9 cellular contexts compared by ENCODE assay signal in genomic region chr2:47345584-47345913, GRCh38. TPM values are rescaled to one million over a fixed set of nuclear protein-coding genes. Genes with fewer than 3 reads are reported as not detected.
DNase-seq lines count a peak whose midpoint lies in the region; ATAC-seq, FAIRE-seq and TF ChIP-seq lines count a peak whose summit lies in the region.
"Had no signal": no experiment of that assay in that cellular context is flagged by ENCODE, and none has a peak within 500 bp of the region (broad histone marks: within the 10 kb centered on the region; RNA-seq: fewer than 3 reads in every experiment).

No MANE protein-coding gene starts in this region.

- ATAC-seq in A549 (peak; percentile 28 to 35; a peak in 4 of 6 replicates), IMR-90 (ENCODE audit: low read depth) (no peak), HG03135 (IDR thresholded peaks at IDR 0.05; ENCODE audit: unreplicated experiment) (no peak)

- H2BK5ac ChIP-seq in IMR-90 (ENCODE audit: low read depth, low read length, poor library complexity, severe bottlenecking) = no peak overlapping the region

- no peak for FAIRE-seq in A549 (lab: Jason Lieb, UNC)

- H3K14ac ChIP-seq in IMR-90 (replicated peaks; ENCODE audit: low read depth, low read length) = no peak overlapping the region

- H3K4ac ChIP-seq in IMR-90 (ENCODE audit: low read depth, low read length) = no peak overlapping the region; the same call in 1 of the 2 replicates

- H3K9me3 ChIP-seq in A549 = no peaks in the 10 kb centered on the region
- H3K9me3 ChIP-seq in IMR-90 (ENCODE audit: control insufficient read depth, insufficient read depth, low read length) = no peaks in the 10 kb centered on the region

- intact Hi-C loops in IMR-90 (cut with micrococcal nuclease) (loop anchor here (5.0 kb wide), 1 partner anchor 1077 kb away; no protein-coding TSS in a partner anchor), dorsolateral prefrontal cortex (cut with DNase I) (loop anchor here in 1 of 2 donors (2.0 to 10.0 kb wide), 2 partner anchors 43 to 179 kb away; no protein-coding TSS in a partner anchor)

- H2AK9ac ChIP-seq in IMR-90 (replicated peaks; ENCODE audit: low read depth, low read length, poor library complexity) = no peak overlapping the region

- BruUV-seq in IMR-90 (replicated peaks; lab: Mats Ljungman, UMichigan) = no TSS peak

- H2BK15ac ChIP-seq in IMR-90 (ENCODE audit: low read depth, low read length) = no peak overlapping the region

- H3K23ac ChIP-seq in IMR-90 (ENCODE audit: low read depth, low read length) = no peak overlapping the region

- no peak overlapping the region for H2AFZ ChIP-seq in IMR-90 (replicated peaks; ENCODE audit: low read length, poor library complexity)

- no peak overlapping the region for H3K56ac ChIP-seq in IMR-90 (ENCODE audit: extremely low read depth, insufficient read depth, low read length)

- H4K91ac ChIP-seq in IMR-90 (ENCODE audit: insufficient read depth, low read depth, low read length) = peak overlapping the region; percentile 5; the same call in 1 of the 2 replicates

- no peak for TF ChIP-seq CTCF in A549 (IDR thresholded peaks at IDR 0.05)
- TF ChIP-seq CTCF in IMR-90 (conservative IDR thresholded peaks at IDR 0.05; ENCODE audit: low read depth, low read length) = no peak
- peak in 6 of 56 donors; percentile 1 to 29 (median 12) for TF ChIP-seq CTCF in dorsolateral prefrontal cortex (IDR thresholded peaks at IDR 0.05 in 54 of 56, conservative IDR thresholded peaks at IDR 0.05 in 2 of 56; ENCODE audit: low read depth in 1 of 56, partially characterized antibody in 56 of 56)
- TF ChIP-seq CTCF in nephron progenitor cell (IDR thresholded peaks at IDR 0.05) = no peak

- H3K4me3 ChIP-seq in A549 (peak overlapping the region; percentile 44), IMR-90 (ENCODE audit: insufficient read depth, low read depth, low read length) (no peak overlapping the region), dorsolateral prefrontal cortex (peak overlapping the region; percentile 27 to 76 (median 58))

- no peak for TF ChIP-seq EP300 in A549 (IDR thresholded peaks at IDR 0.05)

- no peaks in the 10 kb centered on the region for H3K79me1 ChIP-seq in IMR-90 (ENCODE audit: low read depth in 1 of 2, low read length in 2 of 2)

- H3K36me3 ChIP-seq in IMR-90 (ENCODE audit: control insufficient read depth, insufficient read depth, low read length) = no peaks in the 10 kb centered on the region

- H3K9ac ChIP-seq in IMR-90 (ENCODE audit: low read depth, low read length) = no peak overlapping the region

- no peak for TF ChIP-seq POLR2A in A549 (IDR thresholded peaks at IDR 0.05; ENCODE audit: low read length)
- TF ChIP-seq POLR2A in IMR-90 (IDR thresholded peaks at IDR 0.05; ENCODE audit: low read depth, low read length) = no peak

- in situ Hi-C loops in IMR-90 (cut with MboI; ENCODE audit: low sequenced_read_pairs) = no loop called here

- 11% methylated on average over 4 of the region's 4 CpGs for WGBS in A549 (ENCODE audit: missing lambda C conversion rate)
- no CpG with 5 or more reads among the region's 4 CpGs for WGBS in IMR-90 (ENCODE audit: extremely low coverage in 2 of 2, insufficient read length in 1 of 2), 2 experiments

- dilution Hi-C loops in IMR-90 (cut with HindIII; ENCODE audit: low sequenced_read_pairs, unreplicated experiment) = no loop called here

- peak overlapping the region in 1 of 2 experiments; percentile 59; a peak in 1 of 4 replicates for H4K8ac ChIP-seq in IMR-90 (ENCODE audit: low read depth in 2 of 2, low read length in 2 of 2)

- H3K27ac Mint-ChIP-seq in nephron progenitor cell = peak overlapping the region; percentile 100

- H3K9me1 ChIP-seq in IMR-90 (ENCODE audit: insufficient read depth, low read length) = no peaks in the 10 kb centered on the region

- peak overlapping the region; percentile 85 for H3K4me3 Mint-ChIP-seq in nephron progenitor cell

- H3K27me3 Mint-ChIP-seq in nephron progenitor cell (ENCODE audit: low read depth, poor library complexity) = peaks cover 5% of the 10 kb centered on the region

- no peak overlapping the region for H4K5ac ChIP-seq in IMR-90 (ENCODE audit: low read depth, low read length)

- no peak overlapping the region for H3K18ac ChIP-seq in IMR-90 (ENCODE audit: low read depth, low read length)

- H3K4me1 Mint-ChIP-seq in nephron progenitor cell = peaks cover 57% of the 10 kb centered on the region

- no peaks in the 10 kb centered on the region; the same call in 1 of the 2 replicates for H3K27me3 ChIP-seq in IMR-90 (ENCODE audit: control insufficient read depth, insufficient read depth, low read length)
- H3K27me3 ChIP-seq in dorsolateral prefrontal cortex = no peaks in the 10 kb centered on the region

- no peak for TF ChIP-seq RAD21 in A549 (conservative IDR thresholded peaks at IDR 0.05 in 1 of 2, IDR thresholded peaks at IDR 0.05 in 1 of 2)
- no peak for TF ChIP-seq RAD21 in IMR-90 (IDR thresholded peaks at IDR 0.05; ENCODE audit: low read length)

- H2BK120ac ChIP-seq in IMR-90 (ENCODE audit: low read depth, low read length) = no peak overlapping the region

- H2AK5ac ChIP-seq in IMR-90 (ENCODE audit: low read depth, low read length) = no peak overlapping the region

- H4K20me1 ChIP-seq in IMR-90 (ENCODE audit: insufficient read depth, low read length) = no peaks in the 10 kb centered on the region

- DNase-seq in A549 (ENCODE audit: low read depth in 1 of 2, low spot score in 1 of 2) = no peak
- DNase-seq in IMR-90 = no peak
- DNase-seq in dorsolateral prefrontal cortex = no peak
- DNase-seq in nephron progenitor cell = no peak
- no peak for DNase-seq in dedifferentiated amniotic fluid mesenchymal stem cell (ENCODE audit: extremely low spot score)
- DNase-seq in ecto neural progenitor cell (ENCODE audit: low spot score) = no peak
- DNase-seq in NCI-H526 (lab: John Stamatoyannopoulos, UW) = no peak

- H3K4me2 ChIP-seq in A549 = peak overlapping the region; percentile 84
- no peak overlapping the region for H3K4me2 ChIP-seq in IMR-90 (ENCODE audit: low read depth, low read length)

- H3K4me1 ChIP-seq in A549 = peaks cover 37% of the 10 kb centered on the region
- H3K4me1 ChIP-seq in IMR-90 (ENCODE audit: control insufficient read depth, insufficient read depth, low read length) = 0 out of 2 replicates have a peak, but pooled peaks cover 2% of the 10 kb centered on the region

- CTCF ChIA-PET in A549 (lab: Yijun Ruan, JAX) = interaction anchor here (0.8 to 7.2 kb wide), 13 partner anchors 11 to 422 kb away, joined by 3 to 84 read pairs (median 4); no protein-coding TSS in a partner anchor
- CTCF ChIA-PET in IMR-90 (lab: Yijun Ruan, JAX) = interaction anchor here (0.6 to 1.7 kb wide), 4 partner anchors 10 to 52 kb away, joined by 3 to 7 read pairs (median 4); no protein-coding TSS in a partner anchor

- H3K9me3 Mint-ChIP-seq in nephron progenitor cell = peaks cover 10% of the 10 kb centered on the region

- H3K36me3 Mint-ChIP-seq in nephron progenitor cell (ENCODE audit: low read depth) = peaks cover 23% of the 10 kb centered on the region

- H3K27ac ChIP-seq in A549 (peak overlapping the region; percentile 82 to 93), IMR-90 (ENCODE audit: insufficient read depth, low read length) (no peak overlapping the region), dorsolateral prefrontal cortex (peak overlapping the region; percentile 42 to 97 (median 88))

- POLR2A ChIA-PET in A549 (lab: Yijun Ruan, JAX) (interaction anchor here (1.0 to 2.3 kb wide), 13 partner anchors 9 to 438 kb away, joined by 3 to 25 read pairs (median 6); partner anchors contain the start of genes MSH2 and MSH6), IMR-90 (lab: Charles Lee; ENCODE audit: unreplicated experiment) (no interaction called here)

- H2BK20ac ChIP-seq in IMR-90 (ENCODE audit: low read depth, low read length) = no peak overlapping the region

TF ChIP-seq in A549, 52 proteins besides CTCF, POLR2A, EP300 and RAD21 (continues in another document):
- no peak for TF ChIP-seq ZSCAN20 (CRISPR knock-in tag; IDR thresholded peaks at IDR 0.05)

TF ChIP-seq in IMR-90, 13 proteins besides CTCF, POLR2A, EP300 and RAD21 (continues in another document):
- TF ChIP-seq USF2 (IDR thresholded peaks at IDR 0.05; ENCODE audit: low read depth, low read length) (no peak), FOS (IDR thresholded peaks at IDR 0.05; ENCODE audit: low read depth, low read length) (no peak), MAFK (IDR thresholded peaks at IDR 0.05; ENCODE audit: low read depth, low read length) (no peak), MAZ (IDR thresholded peaks at IDR 0.05; ENCODE audit: borderline replicate concordance, low read depth, low read length) (no peak), CHD1 (IDR thresholded peaks at IDR 0.05; ENCODE audit: low read depth, low read length) (no peak), BHLHE40 (IDR thresholded peaks at IDR 0.05; ENCODE audit: low read depth, low read length) (no peak), SMC3 (IDR thresholded peaks at IDR 0.05; ENCODE audit: low read depth, low read length) (no peak)

RNA-seq across cellular contexts. Expression of gene EPCAM, which starts 23.6 kb away (rescaled TPM):
- polyA plus RNA-seq in A549 (2011; rRNA removed) (10.6 and 15.6 TPM in 2 replicates), A549 (2017; fragmentation: RNase III; extraction: RNeasy Plus Mini Kit Qiagen cat#74134 plus additional on column Dnase treatment) (4.1 to 5.4 TPM (median 4.8 TPM) in 3 replicates), IMR-90 (2012; rRNA removed) (0.09 and 0.27 TPM in 2 replicates)
- polyA plus RNA-seq in A549 (2012; cell fraction: cytosol; rRNA removed) = 1.9 and 2.0 TPM in 2 replicates
- polyA plus RNA-seq in A549 (2012; cell fraction: nucleus; rRNA removed) = 1.4 and 1.5 TPM in 2 replicates
- 2.3 and 3.0 TPM in 2 replicates for polyA minus RNA-seq in A549 (2011; rRNA and poly(A)+ RNA removed)
- total RNA-seq in IMR-90 (2012; rRNA removed) (0.18 and 0.28 TPM in 2 replicates), dorsolateral prefrontal cortex (10 to 100 TPM in 2 of 120 experiments, 1 to 10 TPM in 104, under 1 TPM in 10, not detected in 4; 0.62 to 11.2 (median 1.9) TPM)
- 0.05 TPM in 1 of 2 replicates, not detected in the other for polyA plus RNA-seq in IMR-90 (2012; cell fraction: cytosol; rRNA removed)
- not detected in 2 replicates for polyA plus RNA-seq in IMR-90 (2012; cell fraction: nucleus; rRNA removed; ENCODE audit: low replicate concordance)
- total RNA-seq: M059J had no signal

RNA-seq across cellular contexts. Expression of gene MSH2, which starts 57.4 kb away (rescaled TPM):
- 46.2 and 59.0 TPM in 2 replicates for polyA plus RNA-seq in A549 (2011; rRNA removed)
- 20.1 and 21.3 TPM in 2 replicates for polyA plus RNA-seq in A549 (2012; cell fraction: cytosol; rRNA removed)
- polyA plus RNA-seq in A549 (2012; cell fraction: nucleus; rRNA removed) = 11.6 and 14.8 TPM in 2 replicates
- polyA plus RNA-seq in A549 (2017; fragmentation: RNase III; extraction: RNeasy Plus Mini Kit Qiagen cat#74134 plus additional on column Dnase treatment) = 49.7 to 55.2 TPM (median 52.8 TPM) in 3 replicates
- 17.1 and 20.8 TPM in 2 replicates for polyA minus RNA-seq in A549 (2011; rRNA and poly(A)+ RNA removed)
- total RNA-seq in IMR-90 (2012; rRNA removed) = 22.6 and 33.3 TPM in 2 replicates
- polyA plus RNA-seq in IMR-90 (2012; rRNA removed) = 10.7 and 13.8 TPM in 2 replicates
- polyA plus RNA-seq in IMR-90 (2012; cell fraction: cytosol; rRNA removed) = 2.0 and 3.2 TPM in 2 replicates
- polyA plus RNA-seq in IMR-90 (2012; cell fraction: nucleus; rRNA removed; ENCODE audit: low replicate concordance) = 0.75 and 4.6 TPM in 2 replicates
- total RNA-seq in dorsolateral prefrontal cortex = 10 to 100 TPM; 19.7 to 57.3 (median 39.9) TPM

Comparison
In these comparisons a context has a peak if more than half of its experiments do, and no peak if none do; other contexts are left out.
1. ATAC-seq: peak in A549 (2 of 2); none in IMR-90 (single experiment) and HG03135 (single experiment).